Comparison of ENCODE assay signal across 13 cellular contexts in the genomic region with DNA sequence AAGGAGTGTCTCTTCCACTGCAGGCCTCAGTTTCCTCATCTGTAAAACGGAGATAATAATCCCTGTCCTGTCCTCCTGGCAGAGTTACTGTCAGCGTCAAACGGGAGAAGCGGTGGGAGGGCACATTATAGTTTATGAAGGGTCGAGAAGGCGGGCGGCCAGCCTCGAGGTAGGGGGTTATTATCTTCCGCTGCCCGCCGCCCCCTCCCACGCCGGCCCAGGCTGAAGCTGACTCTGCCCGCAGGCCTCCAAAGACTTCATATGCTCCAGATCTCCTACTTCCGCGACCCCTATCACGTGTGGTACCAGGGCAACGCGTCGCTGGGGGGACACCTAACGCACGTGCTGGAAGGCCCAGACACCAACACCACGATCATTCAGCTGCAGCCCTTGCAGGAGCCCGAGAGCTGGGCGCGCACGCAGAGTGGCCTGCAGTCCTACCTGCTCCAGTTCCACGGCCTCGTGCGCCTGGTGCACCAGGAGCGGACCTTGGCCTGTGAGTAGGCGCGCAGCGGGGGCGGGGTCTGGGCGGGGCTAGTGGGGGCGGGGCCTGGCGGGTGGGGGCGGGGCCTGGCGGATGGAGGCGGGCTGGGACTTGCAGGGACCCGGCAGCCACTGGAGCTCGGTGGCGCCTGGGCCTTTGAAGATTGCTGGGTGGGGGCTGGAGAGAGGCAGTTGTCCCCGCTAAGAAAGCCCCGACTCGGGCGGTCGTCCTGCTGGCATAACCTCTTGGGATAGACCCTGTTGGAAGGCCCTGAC. TPM values are rescaled to one million over a fixed set of nuclear protein-coding genes. Genes with fewer than 3 reads are reported as not detected.
DNase-seq lines count a peak whose midpoint lies in the region; ATAC-seq and TF ChIP-seq lines count a peak whose summit lies in the region.
"Had no signal": no experiment of that assay in that cellular context is flagged by ENCODE, and none has a peak within 500 bp of the region (broad histone marks: within the 10 kb centered on the region; RNA-seq: fewer than 3 reads in every experiment).

No MANE protein-coding gene starts in this region.

- H3K23ac ChIP-seq in neuronal stem cell (ENCODE audit: low read depth, low read length, poor library complexity): peak overlapping the region; percentile 10

- no peak overlapping the region for H2BK12ac ChIP-seq in neuronal stem cell (ENCODE audit: low read length)

- no peak overlapping the region for H2BK120ac ChIP-seq in neuronal stem cell (ENCODE audit: low read depth, low read length)

- no peak for TF ChIP-seq CTCF in endothelial cell (IDR thresholded peaks at IDR 0.05; ENCODE audit: unreplicated experiment)

- H4K91ac ChIP-seq in neuronal stem cell (ENCODE audit: low read depth, low read length, poor library complexity): no peak overlapping the region

- peak overlapping the region; percentile 95 for H3K18ac ChIP-seq in neuronal stem cell (ENCODE audit: low read length)

- H3K27me3 ChIP-seq in neuronal stem cell (ENCODE audit: control insufficient read depth in 3 of 3, insufficient read depth in 3 of 3, low read depth in 1 of 3, low read length in 3 of 3): peaks cover 0 to 41% (median 0%) of the 10 kb centered on the region in 3 experiments

- H3K4me1 Mint-ChIP-seq in endothelial cell (ENCODE audit: unreplicated experiment): peaks cover 40% of the 10 kb centered on the region

- H2BK5ac ChIP-seq in neuronal stem cell (ENCODE audit: low read length): peak overlapping the region; percentile 93

- H3K4me2 ChIP-seq in neuronal stem cell (ENCODE audit: insufficient read depth, low read length, poor library complexity, severe bottlenecking): no peak overlapping the region

- H3K4me3 ChIP-seq in neuronal stem cell (ENCODE audit: low read length in 2 of 2): no peak overlapping the region

- H3K4me1 ChIP-seq in neuronal stem cell (ENCODE audit: control insufficient read depth in 2 of 2, insufficient read depth in 1 of 2, low read depth in 1 of 2, low read length in 2 of 2): peaks cover 0 to 5% of the 10 kb centered on the region in 2 donors

- H3K9me3 ChIP-seq in neuronal stem cell (replicated peaks in 1 of 2; ENCODE audit: control insufficient read depth in 2 of 2, insufficient read depth in 1 of 2, low read depth in 1 of 2, low read length in 2 of 2): no peaks in the 10 kb centered on the region
- H3K9me3 ChIP-seq: neutrophil had no signal

- peak overlapping the region; percentile 37 for H2BK15ac ChIP-seq in neuronal stem cell (ENCODE audit: low read length)

- no peaks in the 10 kb centered on the region for H3K79me1 ChIP-seq in neuronal stem cell (ENCODE audit: low read depth, low read length)

- peaks cover 6% of the 10 kb centered on the region for H3K27me3 Mint-ChIP-seq in endothelial cell (ENCODE audit: unreplicated experiment)

- no peak overlapping the region for H2AFZ ChIP-seq in neuronal stem cell (ENCODE audit: low read length)

- TF ChIP-seq POLR2A in GM18505 (IDR thresholded peaks at IDR 0.05; ENCODE audit: borderline replicate concordance, extremely low read depth, insufficient read depth, insufficient read length): no peak

- H3K4ac ChIP-seq in neuronal stem cell (ENCODE audit: low read length): no peak overlapping the region

- H4K8ac ChIP-seq in neuronal stem cell (ENCODE audit: low read depth, low read length): no peak overlapping the region

- H3K27ac Mint-ChIP-seq in endothelial cell (ENCODE audit: unreplicated experiment): peak overlapping the region; percentile 61
- H3K27ac Mint-ChIP-seq: CD4-positive, CD25-positive, alpha-beta regulatory T cell had no signal

- ATAC-seq in GM18505 (IDR thresholded peaks at IDR 0.05; ENCODE audit: unreplicated experiment) (no peak), HG02973 (IDR thresholded peaks at IDR 0.05; ENCODE audit: unreplicated experiment) (no peak)

- H3K4me3 Mint-ChIP-seq in endothelial cell (ENCODE audit: unreplicated experiment): peak overlapping the region; percentile 99
- H3K4me3 Mint-ChIP-seq: CD4-positive, CD25-positive, alpha-beta regulatory T cell had no signal

- peak overlapping the region; percentile 37 for H2AK5ac ChIP-seq in neuronal stem cell (ENCODE audit: low read depth, low read length)

- peak overlapping the region; percentile 77 for H3K14ac ChIP-seq in neuronal stem cell (ENCODE audit: low read length)

- no peaks in the 10 kb centered on the region for H3K36me3 ChIP-seq in neuronal stem cell (replicated peaks in 1 of 2; ENCODE audit: control insufficient read depth in 2 of 2, insufficient read depth in 2 of 2, low read length in 2 of 2)
- H3K36me3 ChIP-seq: neutrophil had no signal

- no CpG with 5 or more reads among the region's 49 CpGs for WGBS in neuronal stem cell (ENCODE audit: extremely low coverage in 2 of 2, insufficient read length in 2 of 2, insufficient replicate concordance in 1 of 2), 2 donors

- H3K36me3 Mint-ChIP-seq in endothelial cell (ENCODE audit: low read depth, unreplicated experiment): peaks cover 42% of the 10 kb centered on the region

- no peak overlapping the region for H3K27ac ChIP-seq in neuronal stem cell (replicated peaks; ENCODE audit: low read length)
- H3K27ac ChIP-seq: neutrophil had no signal

- H3K9me3 Mint-ChIP-seq in endothelial cell (ENCODE audit: unreplicated experiment): no peaks in the 10 kb centered on the region

- DNase-seq in COLO668 (lab: John Stamatoyannopoulos, UW; ENCODE audit: unreplicated experiment) (peak; percentile 19), HuH-7.5 (ENCODE audit: low spot score) (peak; percentile 91), endothelial cell (ENCODE audit: low spot score) (no peak), neuronal stem cell (ENCODE audit: low spot score) (no peak), NK-92 (lab: John Stamatoyannopoulos, UW; ENCODE audit: unreplicated experiment) (no peak)
- no peak for DNase-seq in activated effector memory CD4-positive, alpha-beta T cell treated with anti-CD3 and anti-CD28 coated beads, Interleukin-2, amount 50 U/mL, for 16 hours
- DNase-seq: activated CD8-positive, alpha-beta memory T cell treated with anti-CD3 and anti-CD28 coated beads, Interleukin-2, amount 50 U/mL, for 48 hours; CD4-positive, CD25-positive, alpha-beta regulatory T cell; NCI-H1436 treated with DMSO at 0.1 percent for 48 hours; stimulated activated CD4-positive, alpha-beta T cell treated with anti-CD3 and anti-CD28 coated beads, Interleukin-4, amount 100 ng/mL, for 24 hours had no signal

- peak overlapping the region; percentile 78 for H3K9ac ChIP-seq in neuronal stem cell (ENCODE audit: low read depth, low read length, poor library complexity)

RNA-seq across cellular contexts. Expression of a gene that starts 2.8 kb away (rescaled TPM):
- total RNA-seq in endothelial cell (ENCODE audit: unreplicated experiment): 254 TPM
- 2.6 TPM for polyA plus RNA-seq in neuronal stem cell (2013, experiment 1 of 2)
- 2.7 TPM for polyA plus RNA-seq in neuronal stem cell (2013, experiment 2 of 2)
- total RNA-seq: CD4-positive, CD25-positive, alpha-beta regulatory T cell had no signal

RNA-seq across cellular contexts. Expression of a gene that starts 27.5 kb away (rescaled TPM):
- total RNA-seq in endothelial cell (ENCODE audit: unreplicated experiment): 43.5 TPM
- 11.0 TPM for polyA plus RNA-seq in neuronal stem cell (2013, experiment 1 of 2)
- 10.4 TPM for polyA plus RNA-seq in neuronal stem cell (2013, experiment 2 of 2)

RNA-seq across cellular contexts. Expression of a gene that starts 51.9 kb away (rescaled TPM):
- total RNA-seq in endothelial cell (ENCODE audit: unreplicated experiment): 9.1 TPM
- polyA plus RNA-seq in neuronal stem cell (2013, experiment 1 of 2): 0.43 TPM
- polyA plus RNA-seq in neuronal stem cell (2013, experiment 2 of 2): 0.42 TPM
- total RNA-seq: CD4-positive, CD25-positive, alpha-beta regulatory T cell had no signal

Comparison
In these comparisons a context has a peak if more than half of its experiments do, and no peak if none do; other contexts are left out.
1. DNase-seq: peak in COLO668 (single experiment) and HuH-7.5 (single experiment); none in endothelial cell (single experiment), neuronal stem cell (single experiment), NK-92 (single experiment) and activated effector memory CD4-positive, alpha-beta T cell treated with anti-CD3 and anti-CD28 coated beads, Interleukin-2, amount 50 U/mL, for 16 hours (single experiment).